9 cellular contexts compared by ENCODE assay signal in the genomic region with DNA sequence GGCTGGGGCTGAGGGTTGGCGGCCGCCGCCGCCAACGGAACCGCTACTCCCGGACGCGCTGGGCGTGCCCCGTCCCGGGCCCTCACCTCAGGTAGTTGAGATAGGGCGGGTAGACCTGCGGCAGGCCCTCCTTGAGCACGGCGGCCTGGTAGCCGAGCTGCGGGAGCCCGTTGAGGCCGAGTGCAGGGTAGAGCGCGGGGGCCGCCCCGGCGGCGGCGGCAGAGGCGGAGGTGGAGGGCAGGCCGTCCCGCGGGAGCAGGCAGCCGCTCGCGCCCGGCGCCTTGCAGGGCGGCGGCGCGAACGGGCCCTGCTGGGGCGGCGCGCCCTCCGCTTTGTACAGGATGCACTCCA. TPM values are rescaled to one million over a fixed set of nuclear protein-coding genes. Genes with fewer than 3 reads are reported as not detected.
A peak's percentile ranks its signal among the peaks of the same experiment; 100 is the strongest.
DNase-seq lines count a peak whose midpoint lies in the region; ATAC-seq, FAIRE-seq and TF ChIP-seq lines count a peak whose summit lies in the region.
"Had no signal": no experiment of that assay in that cellular context is flagged by ENCODE, and none has a peak within 500 bp of the region (broad histone marks: within the 10 kb centered on the region; RNA-seq: fewer than 3 reads in every experiment).

No MANE protein-coding gene starts in this region.

- FAIRE-seq in urothelium cell line (lab: Jason Lieb, UNC): no peak

- intact Hi-C loops in left colon (cut with DNase I, micrococcal nuclease): no loop called here

- H3K27ac Mint-ChIP-seq in stimulated activated naive B cell treated with anti-CD40 and anti-IgM and Interleukin-4, amounts not matched to agents 10 μg/mL and 1 μg/mL and 100 μg/mL, for 72 hours: no peak overlapping the region
- H3K27ac Mint-ChIP-seq: activated naive CD4-positive, alpha-beta T cell treated with anti-CD3 and anti-CD28 coated beads, Interleukin-2, amount 50 U/mL, for 24 hours had no signal

- ATAC-seq in HG03159 (IDR thresholded peaks at IDR 0.05; ENCODE audit: unreplicated experiment) (peak; percentile 35), left colon (peak; percentile 66), GM19324 (IDR thresholded peaks at IDR 0.05; ENCODE audit: low FRiP score, unreplicated experiment) (no peak), GM21529 (IDR thresholded peaks at IDR 0.05; ENCODE audit: unreplicated experiment) (no peak)
- peak; percentile 53 to 71 for ATAC-seq in stimulated activated naive B cell treated with anti-CD40 and anti-IgM and Interleukin-4, amounts not matched to agents 10 μg/mL and 1 μg/mL and 100 μg/mL, for 72 hours (replicated peaks)

- peak overlapping the region; percentile 50 for H3K4me3 ChIP-seq in choroid plexus epithelial cell (ENCODE audit: low read depth, low read length)

- no peaks in the 10 kb centered on the region for H3K36me3 Mint-ChIP-seq in stimulated activated naive B cell treated with anti-CD40 and anti-IgM and Interleukin-4, amounts not matched to agents 10 μg/mL and 1 μg/mL and 100 μg/mL, for 72 hours
- H3K36me3 Mint-ChIP-seq: activated naive CD4-positive, alpha-beta T cell treated with anti-CD3 and anti-CD28 coated beads, Interleukin-2, amount 50 U/mL, for 24 hours had no signal

- DNase-seq in choroid plexus epithelial cell (ENCODE audit: low read depth): no peak
- peak in 1 of 2 donors; percentile 34 for DNase-seq in left colon
- peak; percentile 11 for DNase-seq in stimulated activated naive B cell treated with anti-CD40 and anti-IgM and Interleukin-4, amounts not matched to agents 10 μg/mL and 1 μg/mL and 100 μg/mL, for 72 hours
- no peak for DNase-seq in urothelium cell line (ENCODE audit: low spot score)
- no peak for DNase-seq in HuH-7 (ENCODE audit: low spot score)

- TF ChIP-seq CTCF in choroid plexus epithelial cell (conservative IDR thresholded peaks at IDR 0.05; ENCODE audit: low read depth, low read length): no peak

- H3K4me1 Mint-ChIP-seq in stimulated activated naive B cell treated with anti-CD40 and anti-IgM and Interleukin-4, amounts not matched to agents 10 μg/mL and 1 μg/mL and 100 μg/mL, for 72 hours: peaks cover 8 to 20% of the 10 kb centered on the region in 2 donors
- H3K4me1 Mint-ChIP-seq: activated naive CD4-positive, alpha-beta T cell treated with anti-CD3 and anti-CD28 coated beads, Interleukin-2, amount 50 U/mL, for 24 hours had no signal

- no peaks in the 10 kb centered on the region for H3K9me3 Mint-ChIP-seq in stimulated activated naive B cell treated with anti-CD40 and anti-IgM and Interleukin-4, amounts not matched to agents 10 μg/mL and 1 μg/mL and 100 μg/mL, for 72 hours

- H3K27me3 Mint-ChIP-seq in stimulated activated naive B cell treated with anti-CD40 and anti-IgM and Interleukin-4, amounts not matched to agents 10 μg/mL and 1 μg/mL and 100 μg/mL, for 72 hours: peaks cover 60 to 69% of the 10 kb centered on the region in 2 donors

- peak overlapping the region; percentile 68 for H3K4me3 Mint-ChIP-seq in stimulated activated naive B cell treated with anti-CD40 and anti-IgM and Interleukin-4, amounts not matched to agents 10 μg/mL and 1 μg/mL and 100 μg/mL, for 72 hours
- H3K4me3 Mint-ChIP-seq: activated naive CD4-positive, alpha-beta T cell treated with anti-CD3 and anti-CD28 coated beads, Interleukin-2, amount 50 U/mL, for 24 hours had no signal

RNA-seq across cellular contexts. Expression of gene PGR, which starts 2.3 kb away (rescaled TPM):
- under 1 TPM; 0.31 to 0.87 TPM for total RNA-seq in left colon

Comparison
In these comparisons a context has a peak if more than half of its experiments do, and no peak if none do; other contexts are left out.
1. ATAC-seq: peak in HG03159 (single experiment), left colon (single experiment) and stimulated activated naive B cell treated with anti-CD40 and anti-IgM and Interleukin-4, amounts not matched to agents 10 μg/mL and 1 μg/mL and 100 μg/mL, for 72 hours (2 of 2); none in GM19324 (single experiment) and GM21529 (single experiment).